In the genomic region with DNA sequence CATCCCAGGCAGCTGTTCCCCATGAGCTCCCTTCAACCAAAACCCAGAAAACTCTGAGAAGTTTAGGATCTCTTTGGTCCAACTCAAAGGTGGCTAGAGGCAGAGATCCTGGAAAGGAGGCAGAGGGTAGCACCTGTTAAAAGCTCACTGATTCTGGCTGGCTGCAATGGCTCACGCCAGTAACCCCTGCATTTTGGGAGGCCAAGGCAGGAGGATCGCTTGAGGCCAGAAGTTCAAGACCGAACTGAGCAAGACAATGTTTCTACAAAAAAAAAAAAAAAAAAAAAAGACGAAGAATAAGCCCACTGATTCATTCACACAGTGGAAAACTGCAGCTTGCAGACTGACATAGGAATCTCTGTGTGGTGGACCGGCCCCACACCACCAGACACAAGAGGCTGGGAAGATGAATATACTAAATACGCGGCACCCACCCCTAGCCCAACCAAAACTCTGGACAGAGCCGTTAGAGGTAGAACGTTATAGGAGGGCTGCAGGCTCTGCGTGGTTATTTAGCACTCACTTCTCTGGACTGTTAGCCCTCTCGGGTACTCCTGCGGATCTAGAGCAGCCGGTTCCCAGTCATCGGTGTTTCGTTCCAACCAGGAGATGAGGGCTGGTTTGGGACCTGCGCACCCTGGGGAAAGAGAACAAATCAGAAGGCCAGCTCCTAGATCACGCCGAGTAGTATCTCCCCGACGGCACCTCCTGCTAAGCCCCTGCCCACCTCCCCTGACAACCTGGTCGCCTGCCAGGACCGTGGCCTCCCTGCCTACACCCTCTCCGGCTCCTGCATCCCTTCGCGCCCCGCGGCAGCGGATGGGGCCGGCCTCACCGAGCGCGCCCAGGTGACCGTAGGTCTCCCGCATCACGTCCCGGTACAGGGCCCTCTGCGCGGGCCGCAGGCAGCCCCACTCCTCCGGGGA, we compare ENCODE assay signal across 8 cellular contexts. TPM values are rescaled to one million over a fixed set of nuclear protein-coding genes. Genes with fewer than 3 reads are reported as not detected.
DNase-seq lines count a peak whose midpoint lies in the region; ATAC-seq and TF ChIP-seq lines count a peak whose summit lies in the region.

No MANE protein-coding gene starts in this region.

- H3K4me3 Mint-ChIP-seq in T-cell (peak overlapping the region; percentile 85 to 94 (median 92)), immature natural killer cell (peak overlapping the region; percentile 89 to 96 (median 92))

- no peak for TF ChIP-seq CTCF in BE2C (IDR thresholded peaks at IDR 0.05; ENCODE audit: low read depth, low read length)

- H3K9me3 Mint-ChIP-seq in T-cell (no peaks in the 10 kb centered on the region), immature natural killer cell (no peaks in the 10 kb centered on the region)

- H3K9me3 ChIP-seq in BE2C, result no peaks in the 10 kb centered on the region

- H3K27ac Mint-ChIP-seq in T-cell, result peak overlapping the region; percentile 81 to 98
- peak overlapping the region; percentile 64 to 98 (median 88) for H3K27ac Mint-ChIP-seq in immature natural killer cell

- H3K4me1 ChIP-seq in BE2C, result no peaks in the 10 kb centered on the region

- H3K4me3 ChIP-seq in BE2C (ENCODE audit: low read depth, low read length), result peak overlapping the region; percentile 93

- ATAC-seq in GM19025 (IDR thresholded peaks at IDR 0.05; ENCODE audit: low read depth, unreplicated experiment) (peak; percentile 18), HG03442 (IDR thresholded peaks at IDR 0.05; ENCODE audit: unreplicated experiment) (peak; percentile 20), T-cell (replicated peaks in 1 of 4) (peak; percentile 30 to 70 (median 60))

- CTCF ChIA-PET in T-cell (lab: Charles Lee), result interaction anchor here in 1 of 2 donors (0.6 to 1.4 kb wide), 5 partner anchors 37 to 179 kb away, joined by 3 to 7 read pairs (median 3); a partner anchor contains a TSS

- peaks cover 29% of the 10 kb centered on the region for H3K36me3 ChIP-seq in BE2C

- peak; percentile 65 for DNase-seq in BE2C
- DNase-seq in T-cell, result peak in 24 of 34 experiments; percentile 1 to 53 (median 30)
- DNase-seq in T47D (ENCODE audit: low read depth in 1 of 2, low spot score in 1 of 2), result peak; percentile 53 to 70
- DNase-seq in immature natural killer cell, result peak in 1 of 3 donors; percentile 3
- peak; percentile 15 to 41 for DNase-seq in stimulated activated CD4-positive, alpha-beta T cell treated with anti-CD3 and anti-CD28 coated beads, Interleukin-12 subunit alpha, Interleukin-12 subunit beta, amount 100 ng/mL, for 24 hours (ENCODE audit: low read depth in 2 of 2)
- DNase-seq in NCI-H446 treated with DMSO at 0.1 percent for 48 hours (lab: John Stamatoyannopoulos, UW), result no peak

- no peaks in the 10 kb centered on the region for H3K27me3 Mint-ChIP-seq in T-cell
- peaks cover 4 to 6% (median 4%) of the 10 kb centered on the region in 3 donors for H3K27me3 Mint-ChIP-seq in immature natural killer cell (ENCODE audit: low read depth in 3 of 3)

- H3K27me3 ChIP-seq in BE2C, result no peaks in the 10 kb centered on the region

- in situ Hi-C loops in T47D (cut with HindIII; ENCODE audit: low pct_unique_long_range_greater_than_20kb, low sequenced_read_pairs), result no loop called here

- POLR2A ChIA-PET in T-cell (lab: Charles Lee), result interaction anchor here in 1 of 2 donors (1.2 kb wide), 1 partner anchor 37 kb away, joined by 6 read pairs; a partner anchor contains a TSS

- H3K36me3 Mint-ChIP-seq in T-cell (peaks cover 15% of the 10 kb centered on the region), immature natural killer cell (peaks cover 8 to 13% (median 12%) of the 10 kb centered on the region in 3 donors)

- H3K4me1 Mint-ChIP-seq in T-cell, result peaks cover 17 to 27% (median 21%) of the 10 kb centered on the region in 3 donors
- H3K4me1 Mint-ChIP-seq in immature natural killer cell, result peaks cover 13 to 14% of the 10 kb centered on the region in 2 donors

RNA-seq across cellular contexts. Expression of a gene that starts 0.9 kb away (rescaled TPM):
- polyA plus RNA-seq in BE2C (2012; ENCODE audit: insufficient read depth, insufficient read length, low read depth), result 26.6 TPM
- total RNA-seq in T-cell, result 10 to 100 TPM; 11.0 to 13.7 (median 12.4) TPM
- 10 to 100 TPM in 1 of 3 donors, 1 to 10 TPM in 2; 7.5 to 14.7 (median 8.4) TPM for polyA plus RNA-seq in immature natural killer cell

RNA-seq across cellular contexts. Expression of a gene that starts 23.8 kb away (rescaled TPM):
- 33.5 TPM for polyA plus RNA-seq in BE2C (2012; ENCODE audit: insufficient read depth, insufficient read length, low read depth)
- 10 to 100 TPM; 11.7 to 30.9 (median 26.6) TPM for total RNA-seq in T-cell
- polyA plus RNA-seq in immature natural killer cell, result 1 to 10 TPM; 1.2 to 3.3 (median 1.9) TPM

RNA-seq across cellular contexts. Expression of a gene that starts 37.8 kb away (rescaled TPM):
- 19.9 TPM for polyA plus RNA-seq in BE2C (2012; ENCODE audit: insufficient read depth, insufficient read length, low read depth)
- total RNA-seq in T-cell, result 10 to 100 TPM; 11.9 to 25.9 (median 20.7) TPM
- 10 to 100 TPM; 31.9 to 39.0 (median 33.6) TPM for polyA plus RNA-seq in immature natural killer cell

RNA-seq across cellular contexts. Expression of a gene that starts 41.5 kb away (rescaled TPM):
- polyA plus RNA-seq in BE2C (2012; ENCODE audit: insufficient read depth, insufficient read length, low read depth), result 58.4 TPM
- 100 to 1,000 TPM in 2 of 5 donors, 10 to 100 TPM in 3; 57.9 to 121 (median 89.6) TPM for total RNA-seq in T-cell
- polyA plus RNA-seq in immature natural killer cell, result 10 to 100 TPM; 10.6 to 29.5 (median 12.9) TPM

RNA-seq across cellular contexts. Expression of a gene that starts 49.0 kb away (rescaled TPM):
- 102 TPM for polyA plus RNA-seq in BE2C (2012; ENCODE audit: insufficient read depth, insufficient read length, low read depth)
- 100 to 1,000 TPM; 159 to 186 (median 167) TPM for total RNA-seq in T-cell
- 1 to 10 TPM in 2 of 3 donors, under 1 TPM in 1; 0.06 to 5.5 (median 1.9) TPM for polyA plus RNA-seq in immature natural killer cell
